Comparison of ENCODE assay signal across 16 cellular contexts in the genomic region with DNA sequence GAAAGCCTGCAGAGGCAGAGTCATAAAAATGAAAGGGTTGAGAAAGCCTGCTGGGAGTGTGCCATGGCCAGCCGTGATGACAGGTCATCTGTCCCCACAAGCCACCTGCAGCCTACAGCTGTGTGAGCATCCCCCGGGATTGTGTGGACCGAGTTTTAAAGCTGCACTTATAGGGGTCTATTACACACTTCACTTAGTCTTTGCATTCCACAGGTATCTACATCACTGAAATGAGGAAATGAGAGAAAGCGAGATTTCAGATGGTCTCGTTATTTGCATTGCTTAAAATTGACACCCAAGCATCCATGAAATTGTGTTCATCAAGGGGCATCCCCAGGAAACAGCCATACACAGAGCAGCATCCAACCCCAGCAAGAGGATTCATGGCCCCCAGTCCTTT.
DNase-seq lines count a peak whose midpoint lies in the region; ATAC-seq and TF ChIP-seq lines count a peak whose summit lies in the region.
"Had no signal": no experiment of that assay in that cellular context is flagged by ENCODE, and none has a peak within 500 bp of the region (broad histone marks: within the 10 kb centered on the region; RNA-seq: fewer than 3 reads in every experiment).

No MANE protein-coding gene starts in this region.

- H3K36me3 Mint-ChIP-seq in CD14-positive monocyte: no peaks in the 10 kb centered on the region

- no peak for TF ChIP-seq EP300 in esophagus muscularis mucosa (IDR thresholded peaks at IDR 0.05)

- no peak overlapping the region for H3K27ac ChIP-seq in esophagus muscularis mucosa (replicated peaks in 1 of 4)
- H3K27ac ChIP-seq: BLaER1, SJSA1 had no signal

- H3K27ac Mint-ChIP-seq in CD14-positive monocyte: no peak overlapping the region
- H3K27ac Mint-ChIP-seq: IgD-negative memory B cell had no signal

- H3K36me3 ChIP-seq in esophagus muscularis mucosa: no peaks in the 10 kb centered on the region
- H3K36me3 ChIP-seq: BLaER1, SJSA1 had no signal

- H3K9me3 ChIP-seq in esophagus muscularis mucosa: no peaks in the 10 kb centered on the region
- H3K9me3 ChIP-seq: BLaER1, SJSA1 had no signal

- no peak overlapping the region for H3K4me3 Mint-ChIP-seq in CD14-positive monocyte

- DNase-seq in esophagus muscularis mucosa (ENCODE audit: extremely low spot score): peak; percentile 64
- no peak for DNase-seq in ecto neural progenitor cell (ENCODE audit: low spot score)
- no peak for DNase-seq in CD14-positive monocyte (ENCODE audit: low spot score)
- no peak for DNase-seq in NCI-H524 treated with DMSO at 0.1 percent for 48 hours (lab: John Stamatoyannopoulos, UW)
- DNase-seq: amygdala; cortex of kidney; NCI-H187; NK-92 treated with Interleukin-12 subunit alpha and Interleukin-12 subunit beta, amount 100 ng/mL, for 24 hours; occipital lobe had no signal

- H3K4me1 ChIP-seq in esophagus muscularis mucosa: peaks cover 0 to 3% (median 2%) of the 10 kb centered on the region in 4 donors
- H3K4me1 ChIP-seq: BLaER1, SJSA1 had no signal

- TF ChIP-seq CTCF in esophagus muscularis mucosa (IDR thresholded peaks at IDR 0.05) (no peak), CD14-positive monocyte (IDR thresholded peaks at IDR 0.05) (no peak)

- 90% methylated on average over 5 of the region's 5 CpGs for WGBS in esophagus muscularis mucosa

- intact Hi-C loops in esophagus muscularis mucosa (cut with DNase I): no loop called here
- intact Hi-C loops in CD14-positive monocyte (cut with micrococcal nuclease): no loop called here

- TF ChIP-seq POLR2A in esophagus muscularis mucosa (IDR thresholded peaks at IDR 0.05; ENCODE audit: low read depth): no peak

- no peaks in the 10 kb centered on the region for H3K27me3 ChIP-seq in esophagus muscularis mucosa
- H3K27me3 ChIP-seq: BLaER1, SJSA1 had no signal

- H3K9me3 Mint-ChIP-seq in CD14-positive monocyte: peaks cover 0 to 8% (median 3%) of the 10 kb centered on the region in 7 donors
- H3K9me3 Mint-ChIP-seq: IgD-negative memory B cell had no signal

- ATAC-seq in GM18909 (IDR thresholded peaks at IDR 0.05; ENCODE audit: poor library complexity, unreplicated experiment) (peak; percentile 79), GM21619 (IDR thresholded peaks at IDR 0.05; ENCODE audit: unreplicated experiment) (peak; percentile 80), HG03103 (IDR thresholded peaks at IDR 0.05; ENCODE audit: low read depth, unreplicated experiment) (peak; percentile 77), GM18517 (IDR thresholded peaks at IDR 0.05; ENCODE audit: unreplicated experiment) (no peak)

- H3K27me3 Mint-ChIP-seq in CD14-positive monocyte (ENCODE audit: low read depth in 3 of 3): peaks cover 2 to 7% (median 3%) of the 10 kb centered on the region in 3 donors

- no peaks in the 10 kb centered on the region for H3K4me1 Mint-ChIP-seq in CD14-positive monocyte

- H3K4me3 ChIP-seq in esophagus muscularis mucosa: no peak overlapping the region
- H3K4me3 ChIP-seq: BLaER1, SJSA1 had no signal
